Comparison of ENCODE assay signal across 8 cellular contexts in the genomic region with DNA sequence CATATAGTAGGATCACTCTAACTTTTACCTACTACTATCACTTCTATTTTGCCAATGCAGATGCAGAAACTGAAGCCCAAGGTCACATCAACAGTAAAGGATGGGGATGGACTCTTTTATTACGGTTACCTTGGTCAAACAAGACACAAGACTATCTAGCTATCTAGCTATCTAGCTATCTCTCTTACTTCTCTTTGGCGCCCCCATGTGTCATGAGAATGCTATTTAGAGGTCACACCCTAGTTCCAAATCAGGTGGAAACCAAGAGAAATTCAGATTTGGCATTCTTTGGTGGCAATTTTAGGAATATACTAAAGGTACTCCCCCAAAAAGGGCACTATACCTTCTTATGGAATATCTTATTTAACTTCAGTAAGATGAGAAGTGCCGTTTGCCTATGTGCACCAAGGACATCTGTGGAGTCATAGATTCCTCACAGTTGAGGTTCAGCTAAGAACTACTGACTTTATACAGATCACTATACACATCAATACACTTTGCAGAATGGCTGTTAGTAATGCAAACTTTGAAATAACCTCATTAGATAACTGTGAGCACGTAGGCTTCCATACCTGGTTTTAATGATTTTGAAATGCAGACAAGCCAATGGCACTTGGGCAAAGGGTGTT. TPM values are rescaled to one million over a fixed set of nuclear protein-coding genes. Genes with fewer than 3 reads are reported as not detected.
A peak's percentile ranks its signal among the peaks of the same experiment; 100 is the strongest.
DNase-seq lines count a peak whose midpoint lies in the region; ATAC-seq, FAIRE-seq and TF ChIP-seq lines count a peak whose summit lies in the region.

No MANE protein-coding gene starts in this region.

- intact Hi-C loops in GM12878 (cut with micrococcal nuclease; ENCODE audit: unreplicated experiment) = loop anchor here (2.0 to 10.0 kb wide), 2 partner anchors 576 to 860 kb away; no protein-coding TSS in a partner anchor

- H3K27me3 ChIP-seq in HL-60 (ENCODE audit: insufficient read depth, poor library complexity, severe bottlenecking) (no peaks in the 10 kb centered on the region), GM12878 (replicated peaks in 1 of 2; ENCODE audit: control insufficient read depth in 2 of 2, insufficient read depth in 2 of 2, low read length in 1 of 2) (peaks cover 3 to 5% of the 10 kb centered on the region in 2 experiments; a peak in 3 of 4 replicates)

- no peak for TF ChIP-seq EP300 in GM12878 (IDR thresholded peaks at IDR 0.05; ENCODE audit: borderline replicate concordance in 1 of 2, control insufficient read depth in 1 of 2, low read depth in 2 of 2, low read length in 2 of 2)

- no peak overlapping the region for H3K9ac ChIP-seq in GM12878 (ENCODE audit: control insufficient read depth, insufficient read depth, low read length)

- SMC1A ChIA-PET in GM12878 (lab: Charles Lee; ENCODE audit: uncharacterized antibody, unreplicated experiment) = interaction anchor here (0.6 to 5.1 kb wide), 22 partner anchors 18 to 867 kb away, joined by 3 to 58 read pairs (median 4); no protein-coding TSS in a partner anchor

- no peak overlapping the region for H2AFZ ChIP-seq in GM12878 (ENCODE audit: control insufficient read depth, low read depth, low read length)

- ATAC-seq in GM12878 = peak; percentile 92

- no peak for TF ChIP-seq POLR2A in GM12878 (IDR thresholded peaks at IDR 0.05; ENCODE audit: low read depth, low read length)

- no peaks in the 10 kb centered on the region for H3K36me3 ChIP-seq in GM12878 (ENCODE audit: control insufficient read depth in 2 of 2, insufficient read depth in 2 of 2, low read length in 1 of 2)

- peak; percentile 83 for TF ChIP-seq RAD21 in GM12878 (IDR thresholded peaks at IDR 0.05; ENCODE audit: insufficient read depth, low read depth, low read length)

- no peak overlapping the region for H3K27ac ChIP-seq in HL-60 (replicated peaks)
- H3K27ac ChIP-seq in GM12878 (ENCODE audit: control insufficient read depth, insufficient read depth) = no peak overlapping the region

- BruUV-seq in GM12878 (replicated peaks; lab: Mats Ljungman, UMichigan) = no TSS peak

- no peak overlapping the region for H3K4me2 ChIP-seq in GM12878 (ENCODE audit: control insufficient read depth, insufficient read depth)

- no peaks in the 10 kb centered on the region for H3K4me1 ChIP-seq in GM12878 (ENCODE audit: control insufficient read depth, insufficient read depth, low read length)

- H3K79me2 ChIP-seq in GM12878 (ENCODE audit: control insufficient read depth, insufficient read depth, low read length) = no peaks in the 10 kb centered on the region

- RAD21 ChIA-PET in GM12878 (lab: Charles Lee; ENCODE audit: unreplicated experiment) = interaction anchor here (0.8 to 2.3 kb wide), 20 partner anchors 8 to 865 kb away, joined by 3 to 43 read pairs (median 4); no protein-coding TSS in a partner anchor

- POLR2A ChIA-PET in GM12878 (lab: Charles Lee) = interaction anchor here (1.0 kb wide), 1 partner anchor 26 kb away, joined by 4 read pairs; no protein-coding TSS in a partner anchor

- in situ Hi-C loops in GM12878 (cut with MboI) = no loop called here

- no peaks in the 10 kb centered on the region for H3K9me3 ChIP-seq in GM12878 (replicated peaks; ENCODE audit: control insufficient read depth, insufficient read depth, low read length)

- TF ChIP-seq CTCF in HL-60 (IDR thresholded peaks at IDR 0.05; ENCODE audit: insufficient read depth, low read length) (peak; percentile 73), GM12878 (IDR thresholded peaks at IDR 0.05 in 2 of 3, conservative IDR thresholded peaks at IDR 0.05 in 1 of 3; ENCODE audit: control insufficient read depth in 2 of 3, extremely low read depth in 1 of 3, insufficient read depth in 1 of 3, low read depth in 3 of 3, low read length in 3 of 3) (peak; percentile 64 to 72 (median 71); a peak in 5 of 6 replicates)

- 1% methylated on average over 4 of the region's 4 CpGs for WGBS in GM12878 (ENCODE audit: insufficient coverage, insufficient replicate concordance, low lambda C conversion rate, missing lambda C conversion rate)

- H3K4me3 ChIP-seq in HL-60 (replicated peaks; ENCODE audit: insufficient read depth, low read length) = no peak overlapping the region
- no peak overlapping the region for H3K4me3 ChIP-seq in GM12878

- CTCF ChIA-PET in GM12878 (lab: Yijun Ruan, JAX) = interaction anchor here (0.5 to 4.2 kb wide), 43 partner anchors 9 to 1684 kb away, joined by 3 to 119 read pairs (median 4); no protein-coding TSS in a partner anchor

- H4K20me1 ChIP-seq in GM12878 (ENCODE audit: control insufficient read depth, insufficient read depth) = no peaks in the 10 kb centered on the region; the same call in 1 of the 2 replicates

- FAIRE-seq in GM12878 (lab: Jason Lieb, UNC) = no peak

- DNase-seq in activated CD8-positive, alpha-beta memory T cell treated with anti-CD3 and anti-CD28 coated beads for 1 hour (ENCODE audit: extremely low read depth in 1 of 2, low read depth in 1 of 2) = peak; percentile 22 to 23
- no peak for DNase-seq in activated CD8-positive, alpha-beta memory T cell treated with anti-CD3 and anti-CD28 coated beads, Interleukin-2, amount 50 U/mL, for 48 hours
- DNase-seq in HL-60 (ENCODE audit: low read depth in 1 of 2, low spot score in 1 of 2) (peak in 1 of 2 experiments; percentile 75), RPMI7951 (ENCODE audit: low read depth) (peak; percentile 40), GM12878 (ENCODE audit: low read depth, low spot score) (peak; percentile 8), medulla oblongata (ENCODE audit: extremely low spot score) (peak; percentile 71), HCEC 1CT (no peak), retina (no peak)

TF ChIP-seq in GM12878, 131 proteins besides CTCF, POLR2A, EP300 and RAD21:
- peak; percentile 64; the same call in 1 of the 2 replicates for TF ChIP-seq SMC3 (IDR thresholded peaks at IDR 0.05; ENCODE audit: borderline replicate concordance, low read length)
- TF ChIP-seq SKIL (IDR thresholded peaks at IDR 0.05; ENCODE audit: low read depth, poor library complexity, severe bottlenecking) = no peak
- TF ChIP-seq FOXK2 (IDR thresholded peaks at IDR 0.05) = no peak
- TF ChIP-seq ZNF384 (IDR thresholded peaks at IDR 0.05; ENCODE audit: borderline replicate concordance, low read depth, low read length) = no peak

RNA-seq across cellular contexts. Expression of gene ZNF648, which starts 6.7 kb away (rescaled TPM):
- total RNA-seq in RPMI7951 (2014; rRNA removed; shearing (Covaris generic)) = not detected in 2 replicates
- 0.15 TPM in 1 of 2 replicates, not detected in the other for total RNA-seq in GM12878 (2013; cell fraction: nucleolus; rRNA removed)
- not detected in 2 replicates for total RNA-seq in GM12878 (2014; rRNA removed)
- not detected in 2 replicates for total RNA-seq in GM12878 (2014; rRNA removed; fragmentation: Illumina TruSeq; extraction: Trizol)
- total RNA-seq in GM12878 (2021) = not detected in 2 replicates
- polyA plus RNA-seq in GM12878 (2011; ENCODE audit: low read depth) = not detected
- 0.05 and 0.07 TPM in 2 replicates for polyA plus RNA-seq in GM12878 (2011; rRNA removed)
- 0.03 and 0.05 TPM in 2 replicates for polyA plus RNA-seq in GM12878 (2011; cell fraction: cytosol; rRNA removed)
- polyA plus RNA-seq in GM12878 (2011; cell fraction: nucleus; rRNA removed) = 0.15 and 0.39 TPM in 2 replicates
- not detected in 2 replicates for polyA plus RNA-seq in GM12878 (2012)
- polyA plus RNA-seq in GM12878 (2014; fragmentation: Illumina TruSeq; extraction: Trizol) = not detected in 2 replicates
- not detected for polyA plus RNA-seq in GM12878 (2014; fragmentation: Nextera tagmentation; extraction: Ambion mirVana)
- polyA plus RNA-seq in GM12878 (2014; rRNA removed) = not detected in 2 replicates
- polyA plus RNA-seq in GM12878 (2016; fragmentation: Nextera tagmentation; extraction: Ambion mirVana) = not detected
- 0.05 and 0.15 TPM in 2 replicates for polyA minus RNA-seq in GM12878 (2011; rRNA and poly(A)+ RNA removed)
- not detected in 2 replicates for polyA minus RNA-seq in GM12878 (2011; cell fraction: cytosol; rRNA and poly(A)+ RNA removed)
- polyA minus RNA-seq in GM12878 (2011; cell fraction: nucleus; rRNA and poly(A)+ RNA removed) = 0.19 and 0.36 TPM in 2 replicates

Comparison
In these comparisons a context has a peak if more than half of its experiments do, and no peak if none do; other contexts are left out.
1. DNase-seq: peak in activated CD8-positive, alpha-beta memory T cell treated with anti-CD3 and anti-CD28 coated beads for 1 hour (2 of 2), RPMI7951 (single experiment), GM12878 (single experiment) and medulla oblongata (single experiment); none in activated CD8-positive, alpha-beta memory T cell treated with anti-CD3 and anti-CD28 coated beads, Interleukin-2, amount 50 U/mL, for 48 hours (single experiment), HCEC 1CT (single experiment) and retina (single experiment).